8 cellular contexts compared by ENCODE assay signal in genomic region chr17:12395733-12396354, GRCh38.
A peak's percentile ranks its signal among the peaks of the same experiment; 100 is the strongest.
DNase-seq lines count a peak whose midpoint lies in the region; ATAC-seq and TF ChIP-seq lines count a peak whose summit lies in the region.

No MANE protein-coding gene starts in this region.

- H3K27ac ChIP-seq in heart right ventricle = no peak overlapping the region
- no peak overlapping the region for H3K27ac ChIP-seq in upper lobe of right lung

- no peak overlapping the region for H3K4me3 ChIP-seq in heart right ventricle
- no peak overlapping the region for H3K4me3 ChIP-seq in NT2/D1 (ENCODE audit: insufficient read length, low read depth)
- H3K4me3 ChIP-seq in fibroblast of the aortic adventitia (ENCODE audit: low read depth, low read length) = no peak overlapping the region
- H3K4me3 ChIP-seq in upper lobe of right lung = no peak overlapping the region

- H3K4me1 ChIP-seq in heart right ventricle (no peaks in the 10 kb centered on the region), NT2/D1 (ENCODE audit: insufficient read depth, insufficient read length) (no peaks in the 10 kb centered on the region), upper lobe of right lung (no peaks in the 10 kb centered on the region)

- H3K27me3 ChIP-seq in heart right ventricle (no peaks in the 10 kb centered on the region), NT2/D1 (ENCODE audit: insufficient read depth, insufficient read length) (no peaks in the 10 kb centered on the region), upper lobe of right lung (no peaks in the 10 kb centered on the region)

- no peak overlapping the region for H3K9ac ChIP-seq in NT2/D1 (ENCODE audit: insufficient read length, low read depth)

- ATAC-seq in heart right ventricle (no peak), Right ventricle myocardium superior (ENCODE audit: poor library complexity) (no peak), upper lobe of right lung (peak; percentile 31), GM18519 (IDR thresholded peaks at IDR 0.05; ENCODE audit: low FRiP score, unreplicated experiment) (no peak)

- TF ChIP-seq CTCF in heart right ventricle (IDR thresholded peaks at IDR 0.05) (peak in 8 of 9 donors; percentile 29 to 54 (median 41)), fibroblast of the aortic adventitia (IDR thresholded peaks at IDR 0.05; ENCODE audit: insufficient read depth, low read length) (peak; percentile 41), upper lobe of right lung (IDR thresholded peaks at IDR 0.05) (peak; percentile 43)

- intact Hi-C loops in heart right ventricle (cut with DNase I) (no loop called here), Right ventricle myocardium superior (cut with DNase I) (no loop called here), upper lobe of right lung (cut with DNase I) (no loop called here), posterior cingulate gyrus (cut with DNase I) (no loop called here)

- WGBS in heart right ventricle, 2 donors = 56 to 62% methylated on average over 5 of the region's 5 CpGs

- DNase-seq in heart right ventricle (no peak), Right ventricle myocardium superior (no peak), NT2/D1 (ENCODE audit: low read depth, low spot score) (peak; percentile 36), fibroblast of the aortic adventitia (ENCODE audit: low read depth) (no peak), upper lobe of right lung (no peak), posterior cingulate gyrus (no peak)
- no peak for DNase-seq in activated effector memory CD4-positive, alpha-beta T cell treated with Interleukin-2 at 50 U/mL for 16 hours

- H3K36me3 ChIP-seq in heart right ventricle = no peaks in the 10 kb centered on the region
- no peaks in the 10 kb centered on the region for H3K36me3 ChIP-seq in NT2/D1 (ENCODE audit: insufficient read depth, insufficient read length, low read length)
- no peaks in the 10 kb centered on the region for H3K36me3 ChIP-seq in upper lobe of right lung

- H3K9me3 ChIP-seq in heart right ventricle = no peaks in the 10 kb centered on the region
- no peaks in the 10 kb centered on the region for H3K9me3 ChIP-seq in NT2/D1 (ENCODE audit: insufficient read depth, low read length)
- H3K9me3 ChIP-seq in upper lobe of right lung = no peaks in the 10 kb centered on the region
